In the genomic region with DNA sequence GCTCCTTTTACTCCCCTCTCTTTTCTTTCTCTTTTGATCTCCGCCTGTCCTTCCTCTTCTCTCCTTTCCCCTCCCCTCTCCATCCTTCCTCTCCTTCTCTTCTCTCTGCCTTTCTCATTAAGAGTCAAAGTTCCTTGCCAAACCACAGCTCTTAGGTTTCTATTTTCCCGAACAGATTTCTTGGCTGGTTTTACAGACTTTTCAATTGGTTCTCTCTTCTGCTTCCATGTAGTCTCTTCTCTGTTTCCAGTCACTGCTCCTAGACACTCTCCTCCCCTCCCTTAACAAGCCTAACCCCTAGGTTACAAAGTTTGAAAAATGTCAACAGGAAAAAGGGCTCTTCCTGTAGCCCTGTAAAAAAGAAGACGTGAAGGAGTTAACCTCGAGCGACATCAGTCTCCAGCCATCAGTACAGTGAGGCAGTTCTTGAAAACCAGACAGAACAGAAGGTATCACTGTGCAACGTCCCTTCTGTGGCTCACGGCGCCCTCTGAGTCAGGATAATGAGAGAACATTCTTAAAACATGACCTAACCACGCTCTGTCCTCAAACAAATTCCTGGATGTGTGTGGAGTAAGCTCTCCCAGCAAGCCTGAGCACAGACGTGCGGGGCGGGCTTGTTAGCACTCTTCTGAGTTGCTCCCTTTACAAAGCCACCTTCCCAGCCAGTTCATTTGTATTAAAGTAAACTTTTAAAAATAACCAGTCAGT, we compare ENCODE assay signal across 8 cellular contexts. TPM values are rescaled to one million over a fixed set of nuclear protein-coding genes. Genes with fewer than 3 reads are reported as not detected.
A peak's percentile ranks its signal among the peaks of the same experiment; 100 is the strongest.
DNase-seq lines count a peak whose midpoint lies in the region; ATAC-seq lines count a peak whose summit lies in the region.

No MANE protein-coding gene starts in this region.

- H3K4me3 ChIP-seq in adipocyte (ENCODE audit: low read length) = peak overlapping the region; percentile 57
- no peak overlapping the region for H3K4me3 ChIP-seq in CD8-positive, alpha-beta memory T cell (ENCODE audit: low read length)

- H3K27ac Mint-ChIP-seq in activated naive CD4-positive, alpha-beta T cell treated with anti-CD3 and anti-CD28 coated beads for 36 hours = no peak overlapping the region
- peak overlapping the region in 1 of 8 donors; percentile 66 for H3K27ac Mint-ChIP-seq in CD8-positive, alpha-beta memory T cell

- H3K27me3 Mint-ChIP-seq in activated naive CD4-positive, alpha-beta T cell treated with anti-CD3 and anti-CD28 coated beads for 36 hours (ENCODE audit: low read depth) = peaks cover 11% of the 10 kb centered on the region
- peaks cover 16 to 36% of the 10 kb centered on the region in 2 donors for H3K27me3 Mint-ChIP-seq in CD8-positive, alpha-beta memory T cell

- H3K9me3 Mint-ChIP-seq in activated naive CD4-positive, alpha-beta T cell treated with anti-CD3 and anti-CD28 coated beads for 36 hours = no peaks in the 10 kb centered on the region
- peaks cover 0 to 4% (median 0%) of the 10 kb centered on the region in 5 donors for H3K9me3 Mint-ChIP-seq in CD8-positive, alpha-beta memory T cell

- peak; percentile 23 for DNase-seq in activated naive CD4-positive, alpha-beta T cell treated with anti-CD3 and anti-CD28 coated beads for 36 hours
- no peak for DNase-seq in activated naive CD4-positive, alpha-beta T cell (lab: John Stamatoyannopoulos, UW)
- DNase-seq in adipocyte (ENCODE audit: low read depth) = peak; percentile 97
- DNase-seq in iPS-NIHi11 (ENCODE audit: low spot score) = peak; percentile 62
- peak; percentile 79 for DNase-seq in smooth muscle cell of the brain vasculature (ENCODE audit: low read depth, low spot score)
- no peak for DNase-seq in CD8-positive, alpha-beta memory T cell

- no peak overlapping the region for H3K4me3 Mint-ChIP-seq in activated naive CD4-positive, alpha-beta T cell treated with anti-CD3 and anti-CD28 coated beads for 36 hours
- no peak overlapping the region for H3K4me3 Mint-ChIP-seq in CD8-positive, alpha-beta memory T cell

- H3K4me1 Mint-ChIP-seq in activated naive CD4-positive, alpha-beta T cell treated with anti-CD3 and anti-CD28 coated beads for 36 hours (ENCODE audit: low read depth) = peaks cover 6% of the 10 kb centered on the region
- H3K4me1 Mint-ChIP-seq in CD8-positive, alpha-beta memory T cell = peaks cover 0 to 8% (median 0%) of the 10 kb centered on the region in 3 donors

- CTCF ChIA-PET in activated naive CD4-positive, alpha-beta T cell treated with anti-CD3 and anti-CD28 coated beads for 36 hours (lab: Charles Lee) = no interaction called here
- CTCF ChIA-PET in CD8-positive, alpha-beta memory T cell (lab: Charles Lee) = no interaction called here

- no peaks in the 10 kb centered on the region for H3K9me3 ChIP-seq in adipocyte (ENCODE audit: control insufficient read depth, low read length)
- H3K9me3 ChIP-seq in CD8-positive, alpha-beta memory T cell (ENCODE audit: low read length) = no peaks in the 10 kb centered on the region

- no peaks in the 10 kb centered on the region for H3K36me3 Mint-ChIP-seq in activated naive CD4-positive, alpha-beta T cell treated with anti-CD3 and anti-CD28 coated beads for 36 hours (ENCODE audit: low read depth)
- no peaks in the 10 kb centered on the region for H3K36me3 Mint-ChIP-seq in CD8-positive, alpha-beta memory T cell

- no peak overlapping the region for H3K27ac ChIP-seq in CD8-positive, alpha-beta memory T cell (ENCODE audit: low read depth, low read length)

- H3K9ac ChIP-seq in adipocyte (ENCODE audit: low read length) = peak overlapping the region; percentile 66

- H3K36me3 ChIP-seq in adipocyte (ENCODE audit: control insufficient read depth, insufficient read depth, low read length, severe bottlenecking) = no peaks in the 10 kb centered on the region
- no peaks in the 10 kb centered on the region for H3K36me3 ChIP-seq in CD8-positive, alpha-beta memory T cell (ENCODE audit: insufficient read depth, low read length)

- ATAC-seq in HG03565 (IDR thresholded peaks at IDR 0.05; ENCODE audit: unreplicated experiment) (no peak), GM18502 (IDR thresholded peaks at IDR 0.05; ENCODE audit: poor library complexity, unreplicated experiment) (no peak)

- no peaks in the 10 kb centered on the region for H3K27me3 ChIP-seq in adipocyte (replicated peaks; ENCODE audit: control insufficient read depth, insufficient read depth, low read length)
- H3K27me3 ChIP-seq in CD8-positive, alpha-beta memory T cell (ENCODE audit: insufficient read depth, low read length, poor library complexity, severe bottlenecking) = no peaks in the 10 kb centered on the region

- H3K4me1 ChIP-seq in adipocyte (ENCODE audit: control insufficient read depth, insufficient read depth, low read length) = peaks cover 47% of the 10 kb centered on the region
- no peaks in the 10 kb centered on the region for H3K4me1 ChIP-seq in CD8-positive, alpha-beta memory T cell (ENCODE audit: insufficient read depth, low read length)

- POLR2A ChIA-PET in CD8-positive, alpha-beta memory T cell (lab: Charles Lee) = no interaction called here

- intact Hi-C loops in activated naive CD4-positive, alpha-beta T cell treated with anti-CD3 and anti-CD28 coated beads for 36 hours (cut with micrococcal nuclease) = no loop called here

RNA-seq across cellular contexts. Expression of gene MARCHF10, which starts 11.6 kb away (rescaled TPM):
- total RNA-seq in activated naive CD4-positive, alpha-beta T cell treated with anti-CD3 and anti-CD28 coated beads for 36 hours = not detected
- not detected for total RNA-seq in CD8-positive, alpha-beta memory T cell
- polyA plus RNA-seq in CD8-positive, alpha-beta memory T cell = 0.86 TPM

Comparison
In these comparisons a context has a peak if more than half of its experiments do, and no peak if none do; other contexts are left out.
1. DNase-seq: peak in activated naive CD4-positive, alpha-beta T cell treated with anti-CD3 and anti-CD28 coated beads for 36 hours (single experiment), adipocyte (single experiment), iPS-NIHi11 (single experiment) and smooth muscle cell of the brain vasculature (single experiment); none in activated naive CD4-positive, alpha-beta T cell (0 of 4) and CD8-positive, alpha-beta memory T cell (0 of 5).